In the genomic region with DNA sequence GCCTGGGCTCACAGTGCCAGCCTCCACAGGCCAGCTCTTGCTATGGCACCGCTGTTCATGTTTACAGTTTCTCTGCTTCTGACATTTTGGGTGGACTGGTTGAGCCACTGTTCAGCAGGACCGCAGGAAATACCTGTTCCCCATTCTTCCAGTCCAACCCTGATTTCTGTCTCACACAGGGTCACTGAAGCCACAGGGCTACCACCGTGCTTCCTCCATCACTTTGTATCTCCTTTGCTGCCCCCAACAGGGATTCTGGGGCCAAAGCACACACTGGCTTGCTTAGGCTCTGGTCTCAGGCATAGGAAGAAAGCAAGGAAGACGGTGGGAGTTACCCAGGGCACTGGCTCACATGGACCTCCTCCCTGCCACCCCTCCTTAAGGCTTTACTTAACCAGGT, we compare ENCODE assay signal across 17 cellular contexts.
A peak's percentile ranks its signal among the peaks of the same experiment; 100 is the strongest.
DNase-seq lines count a peak whose midpoint lies in the region; ATAC-seq, FAIRE-seq and TF ChIP-seq lines count a peak whose summit lies in the region.
"Had no signal": no experiment of that assay in that cellular context is flagged by ENCODE, and none has a peak within 500 bp of the region (broad histone marks: within the 10 kb centered on the region; RNA-seq: fewer than 3 reads in every experiment).

No MANE protein-coding gene starts in this region.

- DNase-seq in SKM-1 treated with dmso at 0.1 percent for 144 hours (lab: John Stamatoyannopoulos, UW; ENCODE audit: unreplicated experiment), result peak; percentile 7
- DNase-seq in SKM-1 (lab: John Stamatoyannopoulos, UW; ENCODE audit: unreplicated experiment), result no peak
- DNase-seq in NCI-H524 treated with DMSO at 0.1 percent for 48 hours (lab: John Stamatoyannopoulos, UW), result peak; percentile 18
- peak in 1 of 2 experiments; percentile 58 for DNase-seq in H1 (ENCODE audit: low read depth in 1 of 2, low spot score in 2 of 2)
- no peak for DNase-seq in type B pancreatic cell (ENCODE audit: extremely low spot score, unreplicated experiment)
- no peak for DNase-seq in occipital lobe (lab: John Stamatoyannopoulos, UW)
- no peak for DNase-seq in stimulated activated CD4-positive, alpha-beta T cell treated with anti-CD3 and anti-CD28 coated beads, Interleukin-15, amount 100 ng/mL, for 24 hours
- DNase-seq: activated CD8-positive, alpha-beta memory T cell treated with anti-CD3 and anti-CD28 coated beads for 24 hours; activated naive CD4-positive, alpha-beta T cell treated with Interleukin-2 at 50 U/mL for 16 hours; GDM1; stimulated activated CD4-positive, alpha-beta T cell treated with anti-CD3 and anti-CD28 coated beads, Interleukin-2, amount 100 ng/mL, for 48 hours; stimulated activated naive B cell treated with anti-CD40 and anti-IgM and Interleukin-4, amounts not matched to agents 10 μg/mL and 1 μg/mL and 100 μg/mL, for 72 hours; T-helper 9 cell had no signal

- CTCF ChIA-PET in H1 (lab: Charles Lee; ENCODE audit: partially characterized antibody), result interaction anchor here (0.7 to 3.0 kb wide), 23 partner anchors 9 to 1481 kb away, joined by 3 to 11 read pairs (median 4); a partner anchor contains a TSS

- H3K4me1 Mint-ChIP-seq in type B pancreatic cell (ENCODE audit: unreplicated experiment), result peaks cover 38% of the 10 kb centered on the region
- H3K4me1 Mint-ChIP-seq: stimulated activated naive B cell treated with anti-CD40 and anti-IgM and Interleukin-4, amounts not matched to agents 10 μg/mL and 1 μg/mL and 100 μg/mL, for 72 hours had no signal

- no peak for TF ChIP-seq POLR2A in H1 (IDR thresholded peaks at IDR 0.05; ENCODE audit: control extremely low read depth in 1 of 2, low read depth in 2 of 2, low read length in 2 of 2)

- H3K23me2 ChIP-seq in H1 (ENCODE audit: low read depth, low read length), result no peaks in the 10 kb centered on the region

- TF ChIP-seq CTCF in H1 (IDR thresholded peaks at IDR 0.05; ENCODE audit: control extremely low read depth in 1 of 3, insufficient read depth in 1 of 3, low read depth in 1 of 3, low read length in 3 of 3) (peak; percentile 60 to 73 (median 63)), type B pancreatic cell (conservative IDR thresholded peaks at IDR 0.05) (peak; percentile 22)

- H3K18ac ChIP-seq in H1 (ENCODE audit: extremely low read depth, low read length), result no peak overlapping the region

- H2AFZ ChIP-seq in H1 (ENCODE audit: low read length), result no peak overlapping the region

- H4K8ac ChIP-seq in H1 (ENCODE audit: extremely low read depth, insufficient read depth, low read length), result no peak overlapping the region

- no peak overlapping the region for H2BK15ac ChIP-seq in H1 (ENCODE audit: low read length)

- H3K27ac ChIP-seq in H1 (ENCODE audit: low read depth, low read length), result no peak overlapping the region
- H3K27ac ChIP-seq: cardiac muscle cell, epithelial cell of prostate had no signal

- peaks cover 0 to 6% of the 10 kb centered on the region in 2 experiments; a peak in 2 of 4 replicates for H3K9me3 ChIP-seq in H1 (ENCODE audit: insufficient read depth in 2 of 2, low read depth in 1 of 2, low read length in 1 of 2)

- H3K27me3 ChIP-seq in H1 (replicated peaks in 1 of 4; ENCODE audit: control insufficient read depth in 3 of 4, extremely low read depth in 1 of 4, insufficient read depth in 3 of 4, low read length in 3 of 4), result no peaks in the 10 kb centered on the region
- H3K27me3 ChIP-seq: cardiac muscle cell had no signal

- no peak overlapping the region for H3K4ac ChIP-seq in H1 (replicated peaks; ENCODE audit: insufficient read length, low read depth, low read length)

- H3K23ac ChIP-seq in H1 (ENCODE audit: insufficient read length), result no peak overlapping the region

- peak; percentile 80 for FAIRE-seq in H1 (lab: Jason Lieb, UNC)

- H3K9me3 Mint-ChIP-seq in type B pancreatic cell, result no peaks in the 10 kb centered on the region

- H3K79me1 ChIP-seq in H1 (ENCODE audit: low read depth, low read length), result no peaks in the 10 kb centered on the region

- no peak overlapping the region for H3K14ac ChIP-seq in H1 (ENCODE audit: insufficient read length)

- H3K4me1 ChIP-seq in H1 (replicated peaks in 1 of 4; ENCODE audit: control insufficient read depth in 3 of 4, insufficient read depth in 4 of 4, low read length in 3 of 4), result no peaks in the 10 kb centered on the region

- H2BK20ac ChIP-seq in H1 (ENCODE audit: low read length), result no peak overlapping the region

- H3K4me3 ChIP-seq in H1 (ENCODE audit: extremely low read depth in 1 of 4, insufficient read depth in 2 of 4, low read depth in 3 of 4, low read length in 4 of 4), result no peak overlapping the region
- H3K4me3 ChIP-seq: cardiac muscle cell had no signal

- H4K91ac ChIP-seq in H1 (replicated peaks; ENCODE audit: insufficient read length, low read length), result no peak overlapping the region

- no peaks in the 10 kb centered on the region for H4K20me1 ChIP-seq in H1 (replicated peaks in 1 of 2; ENCODE audit: control insufficient read depth in 1 of 2, insufficient read depth in 2 of 2, low read length in 2 of 2)

- H3K4me2 ChIP-seq in H1 (ENCODE audit: insufficient read depth in 1 of 2, low read depth in 2 of 2, low read length in 2 of 2), result no peak overlapping the region

- H4K5ac ChIP-seq in H1 (ENCODE audit: insufficient read length, low read depth, low read length), result no peak overlapping the region

- peaks cover 8% of the 10 kb centered on the region for H3K36me3 Mint-ChIP-seq in type B pancreatic cell
- H3K36me3 Mint-ChIP-seq: stimulated activated naive B cell treated with anti-CD40 and anti-IgM and Interleukin-4, amounts not matched to agents 10 μg/mL and 1 μg/mL and 100 μg/mL, for 72 hours had no signal

- peaks cover 37% of the 10 kb centered on the region for H3K27me3 Mint-ChIP-seq in type B pancreatic cell

- TF ChIP-seq RAD21 in H1 (IDR thresholded peaks at IDR 0.05 in 1 of 2, conservative IDR thresholded peaks at IDR 0.05 in 1 of 2; ENCODE audit: low read depth in 2 of 2, low read length in 2 of 2), result peak; percentile 55 to 68; a peak in 3 of 4 replicates

- no peak overlapping the region for H2BK5ac ChIP-seq in H1 (ENCODE audit: low read depth, low read length)

- no peak for ATAC-seq in GM21390 (IDR thresholded peaks at IDR 0.05; ENCODE audit: unreplicated experiment)

- no peak overlapping the region for H3K9ac ChIP-seq in H1 (replicated peaks in 1 of 4; ENCODE audit: extremely low read depth in 1 of 4, low read depth in 3 of 4, low read length in 3 of 4)

- H3K36me3 ChIP-seq in H1 (ENCODE audit: control insufficient read depth in 2 of 4, insufficient read depth in 4 of 4, low read length in 3 of 4), result no peaks in the 10 kb centered on the region
- H3K36me3 ChIP-seq: cardiac muscle cell had no signal

- WGBS in H1 (ENCODE audit: extremely low coverage in 1 of 2, insufficient coverage in 1 of 2, insufficient read length in 1 of 2, insufficient replicate concordance in 2 of 2, low coverage in 1 of 2, low lambda C conversion rate in 2 of 2, missing lambda C conversion rate in 1 of 2), 2 experiments, result 69% methylated on average over 4 of the region's 4 CpGs; no CpG with 5 or more reads in 1 of the 2 experiments

- H2AK5ac ChIP-seq in H1 (ENCODE audit: low read depth, low read length), result no peak overlapping the region

- H3K4me3 Mint-ChIP-seq in type B pancreatic cell, result no peak overlapping the region
- H3K4me3 Mint-ChIP-seq: stimulated activated naive B cell treated with anti-CD40 and anti-IgM and Interleukin-4, amounts not matched to agents 10 μg/mL and 1 μg/mL and 100 μg/mL, for 72 hours had no signal

- no peaks in the 10 kb centered on the region for H3K79me2 ChIP-seq in H1 (ENCODE audit: control insufficient read depth in 1 of 2, insufficient read depth in 2 of 2, low read length in 2 of 2)

- no peak overlapping the region for H2BK12ac ChIP-seq in H1 (ENCODE audit: low read depth, low read length)

- TF ChIP-seq EP300 in H1 (IDR thresholded peaks at IDR 0.05; ENCODE audit: borderline replicate concordance in 1 of 2, low read depth in 2 of 2, low read length in 2 of 2), result no peak

- no peak overlapping the region for H2BK120ac ChIP-seq in H1 (replicated peaks; ENCODE audit: low read depth, low read length)

- H3K56ac ChIP-seq in H1 (replicated peaks; ENCODE audit: insufficient read length, low read depth, low read length), result no peak overlapping the region

- no peak overlapping the region for H3K27ac Mint-ChIP-seq in type B pancreatic cell
- H3K27ac Mint-ChIP-seq: progenitor cell of endocrine pancreas; stimulated activated naive B cell treated with anti-CD40 and anti-IgM and Interleukin-4, amounts not matched to agents 10 μg/mL and 1 μg/mL and 100 μg/mL, for 72 hours had no signal

- POLR2A ChIA-PET in H1 (lab: Charles Lee; ENCODE audit: partially characterized antibody), result no interaction called here

TF ChIP-seq in H1, 55 proteins besides CTCF, POLR2A, EP300 and RAD21 (continues in another document):
- TF ChIP-seq CEBPB (IDR thresholded peaks at IDR 0.05; ENCODE audit: low read depth, low read length) (no peak), ASH2L (IDR thresholded peaks at IDR 0.05; ENCODE audit: low read length) (no peak), TEAD4 (IDR thresholded peaks at IDR 0.05; ENCODE audit: low read depth, low read length) (no peak), POLR2AphosphoS5 (IDR thresholded peaks at IDR 0.05; ENCODE audit: low read depth, low read length) (no peak), KDM1A (IDR thresholded peaks at IDR 0.05; ENCODE audit: borderline replicate concordance, low read length) (no peak), GABPA (IDR thresholded peaks at IDR 0.05; ENCODE audit: borderline replicate concordance, insufficient read depth, low read length) (no peak), CREB1 (IDR thresholded peaks at IDR 0.05) (no peak), RBBP5 (IDR thresholded peaks at IDR 0.05; ENCODE audit: borderline replicate concordance, low read depth, low read length) (no peak), TCF12 (IDR thresholded peaks at IDR 0.05; ENCODE audit: low read depth, low read length) (no peak), CHD2 (IDR thresholded peaks at IDR 0.05; ENCODE audit: low read length) (no peak), SUZ12 (IDR thresholded peaks at IDR 0.05; ENCODE audit: low read length) (no peak), ZNF274 (IDR thresholded peaks at IDR 0.05; ENCODE audit: borderline replicate concordance, extremely low read depth, low read length) (no peak), CBX5 (IDR thresholded peaks at IDR 0.05; ENCODE audit: low read depth, low read length) (no peak), CBX8 (IDR thresholded peaks at IDR 0.05; ENCODE audit: borderline replicate concordance, low read depth, low read length) (no peak), KDM5A (IDR thresholded peaks at IDR 0.05; ENCODE audit: low read length) (no peak), HDAC6 (IDR thresholded peaks at IDR 0.05; ENCODE audit: low read depth, low read length) (no peak), SP1 (IDR thresholded peaks at IDR 0.05; ENCODE audit: low read depth, low read length) (no peak)
- TF ChIP-seq, protein P1, sequence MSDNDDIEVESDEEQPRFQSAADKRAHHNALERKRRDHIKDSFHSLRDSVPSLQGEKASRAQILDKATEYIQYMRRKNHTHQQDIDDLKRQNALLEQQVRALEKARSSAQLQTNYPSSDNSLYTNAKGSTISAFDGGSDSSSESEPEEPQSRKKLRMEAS (IDR thresholded peaks at IDR 0.05), result no peak

Comparison
In these comparisons a context has a peak if more than half of its experiments do, and no peak if none do; other contexts are left out.
1. DNase-seq: peak in SKM-1 treated with dmso at 0.1 percent for 144 hours (single experiment) and NCI-H524 treated with DMSO at 0.1 percent for 48 hours (single experiment); none in SKM-1 (single experiment), type B pancreatic cell (single experiment), occipital lobe (single experiment) and stimulated activated CD4-positive, alpha-beta T cell treated with anti-CD3 and anti-CD28 coated beads, Interleukin-15, amount 100 ng/mL, for 24 hours (single experiment).